In genomic region chr19:23394481-23394880, GRCh38 we compare ENCODE assay signal across 8 cellular contexts. TPM values are rescaled to one million over a fixed set of nuclear protein-coding genes. Genes with fewer than 3 reads are reported as not detected.
DNase-seq lines count a peak whose midpoint lies in the region; ATAC-seq and TF ChIP-seq lines count a peak whose summit lies in the region.
"Not testable (repeated sequence)": the region's sequence is repeated elsewhere in the genome, so short reads cannot be mapped to it uniquely, and the experiment has no call there.

No MANE protein-coding gene starts in this region.

- not testable (repeated sequence) for H3K4me1 ChIP-seq in HEK293 (ENCODE audit: control insufficient read depth, insufficient read depth, low read length)
- peaks cover 7 to 51% (median 37%) of the 10 kb centered on the region in 9 donors for H3K4me1 ChIP-seq in heart right ventricle
- peaks cover 12 to 29% of the 10 kb centered on the region in 2 donors for H3K4me1 ChIP-seq in mucosa of rectum (ENCODE audit: control insufficient read depth in 2 of 2, insufficient read depth in 2 of 2, low read length in 2 of 2)

- H3K4me3 ChIP-seq in HEK293 (ENCODE audit: low read depth, low read length), result peak overlapping the region; percentile 99
- peak overlapping the region; percentile 66 for H3K4me3 ChIP-seq in SK-N-MC
- H3K4me3 ChIP-seq in heart right ventricle, result peak overlapping the region; percentile 67 to 94 (median 78)
- peak overlapping the region; percentile 96 to 99 for H3K4me3 ChIP-seq in mucosa of rectum (ENCODE audit: low read length in 2 of 2)

- peaks cover 38% of the 10 kb centered on the region for H3K4me1 Mint-ChIP-seq in activated T-cell treated with anti-CD3 and anti-CD28 coated beads, Interleukin-2, amount 50 U/mL, for 4 hours (ENCODE audit: low read depth)
- peaks cover 27% of the 10 kb centered on the region for H3K4me1 Mint-ChIP-seq in central memory CD8-positive, alpha-beta T cell

- H3K27ac ChIP-seq in HEK293 (ENCODE audit: extremely low read depth, low read depth, low read length) (peak overlapping the region; percentile 38; the same call in 1 of the 2 replicates), heart right ventricle (peak overlapping the region; percentile 90 to 98 (median 95)), mucosa of rectum (ENCODE audit: low read depth in 2 of 2, low read length in 2 of 2) (peak overlapping the region; percentile 97 to 98)
- not testable (repeated sequence) for H3K27ac ChIP-seq in SK-N-MC

- POLR2A ChIA-PET in HEK293 (lab: Yijun Ruan, JAX), result interaction anchor here (0.6 to 2.3 kb wide), 6 partner anchors 15 to 364 kb away, joined by 3 to 14 read pairs (median 8); partner anchors contain the start of genes ZNF681 and ZNF724

- peak overlapping the region; percentile 98 for H3K4me3 Mint-ChIP-seq in activated T-cell treated with anti-CD3 and anti-CD28 coated beads, Interleukin-2, amount 50 U/mL, for 4 hours
- peak overlapping the region; percentile 95 for H3K4me3 Mint-ChIP-seq in central memory CD8-positive, alpha-beta T cell

- H3K9ac ChIP-seq in SK-N-MC (ENCODE audit: insufficient read length) (peak overlapping the region; percentile 57), mucosa of rectum (ENCODE audit: low read depth in 1 of 2, low read length in 2 of 2) (peak overlapping the region; percentile 99 to 100)

- H3K36me3 ChIP-seq in HEK293 (ENCODE audit: control insufficient read depth in 2 of 2, insufficient read depth in 1 of 2, low read length in 2 of 2), result peaks cover 0 to 14% of the 10 kb centered on the region in 2 experiments; a peak in 2 of 3 replicates
- not testable (repeated sequence) for H3K36me3 ChIP-seq in SK-N-MC (ENCODE audit: insufficient read depth, low read length); mucosa of rectum (ENCODE audit: control insufficient read depth in 2 of 2, insufficient read depth in 2 of 2, low read length in 2 of 2)
- peaks cover 0 to 24% (median 0%) of the 10 kb centered on the region in 9 donors for H3K36me3 ChIP-seq in heart right ventricle

- 3 to 4% methylated on average over 12 of the region's 12 CpGs for WGBS in heart right ventricle, 2 donors

- DNase-seq in ACHN, result peak; percentile 2
- DNase-seq in SK-N-MC (ENCODE audit: low read depth, low spot score); activated T-cell treated with anti-CD3 and anti-CD28 coated beads, Interleukin-2, amount 50 U/mL, for 4 hours: not testable (repeated sequence)
- peak in 1 of 2 donors; percentile 44 for DNase-seq in central memory CD8-positive, alpha-beta T cell (ENCODE audit: low spot score in 2 of 2)
- DNase-seq in heart right ventricle, result peak in 1 of 2 donors; percentile 19
- DNase-seq in stimulated activated CD4-positive, alpha-beta T cell treated with anti-CD3 and anti-CD28 coated beads, Interleukin-2, amount 100 ng/mL, for 24 hours, result peak; percentile 38 to 49

- ATAC-seq in activated T-cell treated with anti-CD3 and anti-CD28 coated beads, Interleukin-2, amount 50 U/mL, for 4 hours, result not testable (repeated sequence)
- ATAC-seq in central memory CD8-positive, alpha-beta T cell (replicated peaks; ENCODE audit: extremely low read depth, poor library complexity, severe bottlenecking), result peak; percentile 52
- peak in 5 of 8 donors; percentile 48 to 70 (median 61) for ATAC-seq in heart right ventricle

- peak overlapping the region; percentile 98 for H3K27ac Mint-ChIP-seq in central memory CD8-positive, alpha-beta T cell (ENCODE audit: low read depth)

- TF ChIP-seq CTCF in HEK293 (tag by site-specific recombination; IDR thresholded peaks at IDR 0.05); heart right ventricle (IDR thresholded peaks at IDR 0.05): not testable (repeated sequence)

- H3K9me3 Mint-ChIP-seq in activated T-cell treated with anti-CD3 and anti-CD28 coated beads, Interleukin-2, amount 50 U/mL, for 4 hours; central memory CD8-positive, alpha-beta T cell: not testable (repeated sequence)

- CTCF ChIA-PET in HEK293 (lab: Yijun Ruan, JAX), result interaction anchor here (0.5 kb wide), 1 partner anchor 67 kb away, joined by 5 read pairs; no protein-coding TSS in a partner anchor

- H3K9me3 ChIP-seq in HEK293 (ENCODE audit: control insufficient read depth, insufficient read depth, low read depth, low read length); SK-N-MC (ENCODE audit: low read depth, low read length); heart right ventricle; mucosa of rectum (ENCODE audit: control insufficient read depth in 2 of 2, low read length in 2 of 2): not testable (repeated sequence)

- H3K27me3 Mint-ChIP-seq in activated T-cell treated with anti-CD3 and anti-CD28 coated beads, Interleukin-2, amount 50 U/mL, for 4 hours (ENCODE audit: low read depth); central memory CD8-positive, alpha-beta T cell: not testable (repeated sequence)

- peaks cover 30% of the 10 kb centered on the region for H3K36me3 Mint-ChIP-seq in activated T-cell treated with anti-CD3 and anti-CD28 coated beads, Interleukin-2, amount 50 U/mL, for 4 hours (ENCODE audit: insufficient read depth)
- H3K36me3 Mint-ChIP-seq in central memory CD8-positive, alpha-beta T cell (ENCODE audit: insufficient read depth), result peaks cover 19% of the 10 kb centered on the region

- in situ Hi-C loops in ACHN (cut with HindIII; ENCODE audit: low pct_ligation_motif_present, low pct_unique_long_range_greater_than_20kb, low sequenced_read_pairs), result not testable (repeated sequence)

- not testable (repeated sequence) for H3K27me3 ChIP-seq in heart right ventricle; mucosa of rectum (ENCODE audit: control insufficient read depth in 2 of 2, insufficient read depth in 2 of 2, low read length in 2 of 2)

- intact Hi-C loops in heart right ventricle (cut with DNase I), result loop anchor here in 3 of 10 donors (10.0 kb wide), 3 partner anchors 120 to 690 kb away; partner anchors contain the start of gene ZNF254 (in 1 of the 3)

RNA-seq across cellular contexts. Expression of gene ZNF91, which starts 0.8 kb away (rescaled TPM):
- total RNA-seq in activated T-cell treated with anti-CD3 and anti-CD28 coated beads, Interleukin-2, amount 50 U/mL, for 4 hours, result 10 to 100 TPM; 16.9 to 26.5 (median 25.1) TPM
- 100 to 1,000 TPM; 101 to 326 (median 158) TPM for total RNA-seq in heart right ventricle
- polyA plus RNA-seq in heart right ventricle, result 10 to 100 TPM in 1 of 2 donors, 1 to 10 TPM in 1; 5.1 to 28.3 TPM
